In the genomic region with DNA sequence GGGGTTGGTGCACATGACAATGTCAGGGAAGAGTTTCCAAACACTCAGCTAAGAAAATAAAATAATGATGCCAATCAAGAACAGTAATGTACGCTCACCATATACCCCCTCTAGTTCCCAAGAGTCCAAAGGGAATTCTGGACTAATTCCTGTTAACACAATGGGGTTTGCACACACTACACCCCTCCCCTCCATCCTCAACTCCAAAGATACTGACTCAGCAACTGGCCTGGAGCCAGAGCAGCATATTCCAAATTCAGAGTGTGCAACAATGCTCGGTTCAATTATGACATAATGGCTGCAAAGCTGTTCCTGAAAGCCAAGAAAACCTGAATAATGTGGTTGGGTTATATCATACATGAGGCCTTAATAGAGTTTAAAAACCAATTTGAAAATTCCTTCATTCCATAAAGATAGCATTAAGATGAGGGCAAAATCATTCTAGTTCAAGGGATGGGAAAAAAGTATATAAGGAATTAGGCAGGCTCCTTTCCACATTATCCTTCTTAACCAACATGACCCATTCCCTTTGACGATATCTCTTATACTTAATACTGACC, we compare ENCODE assay signal across 19 cellular contexts. TPM values are rescaled to one million over a fixed set of nuclear protein-coding genes. Genes with fewer than 3 reads are reported as not detected.
A peak's percentile ranks its signal among the peaks of the same experiment; 100 is the strongest.
DNase-seq lines count a peak whose midpoint lies in the region; ATAC-seq, FAIRE-seq and TF ChIP-seq lines count a peak whose summit lies in the region.
"Had no signal": no experiment of that assay in that cellular context is flagged by ENCODE, and none has a peak within 500 bp of the region (broad histone marks: within the 10 kb centered on the region; RNA-seq: fewer than 3 reads in every experiment).

No MANE protein-coding gene starts in this region.

- 13% methylated on average over 3 of the region's 3 CpGs for WGBS in K562 (ENCODE audit: insufficient coverage, low coverage, missing lambda C conversion rate)
- 62 to 67% (median 63%) methylated on average over 3 of the region's 3 CpGs for WGBS in psoas muscle, 3 donors

- DNase-seq in Daoy (ENCODE audit: low read depth) (peak; percentile 37), LHCN-M2 (ENCODE audit: low read depth) (peak; percentile 55), K562 (ENCODE audit: extremely low read depth in 1 of 4, low spot score in 3 of 4) (peak in 1 of 4 experiments; percentile 21), kidney tubule cell (ENCODE audit: low spot score) (peak; percentile 74), NCI-H2171 treated with DMSO at 0.1 percent for 48 hours (lab: John Stamatoyannopoulos, UW) (no peak), posterior cingulate gyrus (no peak), psoas muscle (no peak), GM13976 (ENCODE audit: low spot score) (no peak)
- DNase-seq: activated CD8-positive, alpha-beta memory T cell treated with anti-CD3 and anti-CD28 coated beads, Interleukin-2, amount 10 ng/mL, durations not matched to agents 7 days and 5 days; cortex of kidney; gastrocnemius medialis; GDM1; kidney; naive thymus-derived CD4-positive, alpha-beta T cell; NCI-H526 treated with DMSO at 0.1 percent for 48 hours had no signal

- H3K27ac ChIP-seq in K562 (ENCODE audit: extremely low read depth, low read depth, low read length): no peak overlapping the region
- no peak overlapping the region for H3K27ac ChIP-seq in psoas muscle
- H3K27ac ChIP-seq: gastrocnemius medialis, VCaP had no signal

- no peaks in the 10 kb centered on the region for H3K9me1 ChIP-seq in K562 (ENCODE audit: control insufficient read depth, insufficient read depth, low read length)

- no peak overlapping the region for H3K9ac ChIP-seq in K562 (ENCODE audit: insufficient read depth in 1 of 2, low read depth in 2 of 2, low read length in 2 of 2)

- in situ Hi-C loops in K562 (cut with MboI) (no loop called here), GM13976 (cut with MboI; ENCODE audit: low sequenced_read_pairs, unreplicated experiment) (no loop called here)

- CTCF ChIA-PET in K562 (lab: Yijun Ruan, JAX; ENCODE audit: low intra/inter-chr PET ratio): no interaction called here

- H3K27me3 ChIP-seq in K562 (ENCODE audit: control insufficient read depth in 2 of 2, insufficient read depth in 2 of 2, low read length in 2 of 2) (no peaks in the 10 kb centered on the region), psoas muscle (ENCODE audit: insufficient read depth in 3 of 3, low read length in 2 of 3) (no peaks in the 10 kb centered on the region)
- H3K27me3 ChIP-seq: gastrocnemius medialis had no signal

- intact Hi-C loops in K562 (cut with micrococcal nuclease) (no loop called here), posterior cingulate gyrus (cut with DNase I) (no loop called here), psoas muscle (cut with DNase I) (no loop called here)

- H3K4me1 ChIP-seq in K562 (replicated peaks in 1 of 2; ENCODE audit: control insufficient read depth in 2 of 2, insufficient read depth in 2 of 2, low read length in 2 of 2) (peaks cover 0 to 5% of the 10 kb centered on the region in 2 experiments; a peak in 2 of 5 replicates), psoas muscle (no peaks in the 10 kb centered on the region)

- H2AFZ ChIP-seq in K562 (ENCODE audit: low read depth, low read length): no peak overlapping the region

- no peak for ATAC-seq in K562
- no peak for ATAC-seq in psoas muscle
- ATAC-seq: activated CD8-positive, alpha-beta memory T cell treated with anti-CD3 and anti-CD28 coated beads, Interleukin-2, amount 10 ng/mL, durations not matched to agents 7 days and 5 days; activated naive CD4-positive, alpha-beta T cell treated with anti-CD3 and anti-CD28 coated beads, Interleukin-2, amount 50 U/mL, for 72 hours; gastrocnemius medialis; naive thymus-derived CD4-positive, alpha-beta T cell had no signal

- peak; percentile 48 for FAIRE-seq in K562 (lab: Jason Lieb, UNC)
- FAIRE-seq: GM18507, kidney had no signal

- no peak for TF ChIP-seq POLR2A in K562 (conservative IDR thresholded peaks at IDR 0.05)

- H3K4me2 ChIP-seq in K562 (ENCODE audit: insufficient read depth, low read length): no peak overlapping the region

- TF ChIP-seq EP300 in K562 (IDR thresholded peaks at IDR 0.05; ENCODE audit: low read length): no peak

- no peaks in the 10 kb centered on the region; the same call in 2 of the 3 replicates for H3K79me2 ChIP-seq in K562 (ENCODE audit: control insufficient read depth, insufficient read depth, low read length)

- TF ChIP-seq CTCF in K562 (IDR thresholded peaks at IDR 0.05 in 2 of 3, conservative IDR thresholded peaks at IDR 0.05 in 1 of 3; ENCODE audit: insufficient read depth in 2 of 3, low read depth in 1 of 3, low read length in 3 of 3) (no peak), psoas muscle (IDR thresholded peaks at IDR 0.05) (no peak), GM13976 (IDR thresholded peaks at IDR 0.05; ENCODE audit: borderline replicate concordance, control extremely low read depth, extremely low read depth, insufficient read depth, missing control alignments) (no peak)

- H3K9me3 ChIP-seq in K562 (replicated peaks; ENCODE audit: control insufficient read depth, insufficient read depth, low read depth, low read length) (no peaks in the 10 kb centered on the region), psoas muscle (no peaks in the 10 kb centered on the region)
- H3K9me3 ChIP-seq: gastrocnemius medialis had no signal

- TF ChIP-seq RAD21 in K562 (CRISPR knock-in tag; conservative IDR thresholded peaks at IDR 0.05 in 1 of 2, IDR thresholded peaks at IDR 0.05 in 1 of 2): no peak

- BruUV-seq in K562 (replicated peaks; lab: Mats Ljungman, UMichigan): no TSS peak

- POLR2A ChIA-PET in K562 (lab: Yijun Ruan, JAX): no interaction called here

- H3K36me3 ChIP-seq in K562 (ENCODE audit: control insufficient read depth, insufficient read depth, low read length) (no peaks in the 10 kb centered on the region), psoas muscle (ENCODE audit: insufficient read depth in 1 of 2, low read depth in 1 of 2) (peaks cover 0 to 31% of the 10 kb centered on the region in 2 donors)
- H3K36me3 ChIP-seq: gastrocnemius medialis had no signal

- H4K20me1 ChIP-seq in K562 (replicated peaks; ENCODE audit: control insufficient read depth, insufficient read depth, low read length): no peaks in the 10 kb centered on the region

- H3K4me3 ChIP-seq in K562: no peak overlapping the region
- no peak overlapping the region for H3K4me3 ChIP-seq in psoas muscle
- H3K4me3 ChIP-seq: gastrocnemius medialis had no signal

RNA-seq across cellular contexts. Expression of gene C5orf63, which starts 4.5 kb away (rescaled TPM):
- 1.7 and 4.7 TPM in 2 replicates for total RNA-seq in Daoy (2014; rRNA removed; shearing (Covaris generic))
- total RNA-seq in LHCN-M2 (2014; rRNA removed): 2.5 and 2.8 TPM in 2 replicates
- 3.8 TPM for polyA plus RNA-seq in LHCN-M2 (2012)
- total RNA-seq in K562 (2011; cell fraction: chromatin; rRNA removed; ENCODE audit: low replicate concordance): 8.1 and 23.6 TPM in 2 replicates
- 2.0 and 3.8 TPM in 2 replicates for total RNA-seq in K562 (2011; cell fraction: nucleolus; rRNA removed)
- 8.4 and 24.0 TPM in 2 replicates for total RNA-seq in K562 (2011; cell fraction: nucleoplasm; rRNA removed)
- total RNA-seq in K562 (2014; rRNA removed): 1.8 and 3.4 TPM in 2 replicates
- 6.2 and 7.5 TPM in 2 replicates for total RNA-seq in K562 (2014; rRNA removed; fragmentation: Illumina TruSeq; extraction: Trizol)
- 4.0 and 4.2 TPM in 2 replicates for total RNA-seq in K562 (2015; rRNA removed; fragmentation: Illumina TruSeq; extraction: Trizol)
- 5.5 and 6.6 TPM in 2 replicates for total RNA-seq in K562 (2021)
- polyA plus RNA-seq in K562 (2011; rRNA removed): 8.8 and 11.0 TPM in 2 replicates
- 3.5 TPM in 2 replicates for polyA plus RNA-seq in K562 (2011; cell fraction: cytosol; rRNA removed)
- 15.5 and 17.0 TPM in 2 replicates for polyA plus RNA-seq in K562 (2011; cell fraction: nucleus; rRNA removed)
- 6.2 and 10.2 TPM in 2 replicates for polyA plus RNA-seq in K562 (2012)
- 6.2 and 7.4 TPM in 2 replicates for polyA plus RNA-seq in K562 (2014; fragmentation: Illumina TruSeq; extraction: Trizol)
- 10 to 100 TPM; 21.4 to 24.6 TPM for polyA plus RNA-seq in K562 (2014; fragmentation: Nextera tagmentation; extraction: Ambion mirVana)
- polyA plus RNA-seq in K562 (2014; rRNA removed): 4.3 and 5.1 TPM in 2 replicates
- 6.1 and 7.3 TPM in 2 replicates for polyA minus RNA-seq in K562 (2011; rRNA and poly(A)+ RNA removed)
- 0.76 and 1.6 TPM in 2 replicates for polyA minus RNA-seq in K562 (2011; cell fraction: cytosol; rRNA and poly(A)+ RNA removed)
- polyA minus RNA-seq in K562 (2011; cell fraction: nucleus; rRNA and poly(A)+ RNA removed): 6.6 and 10.2 TPM in 2 replicates
- total RNA-seq in psoas muscle: 1 to 10 TPM; 5.3 to 7.6 (median 7.0) TPM
- polyA plus RNA-seq in psoas muscle: 1 to 10 TPM; 2.4 to 6.4 (median 5.8) TPM
- total RNA-seq: H4 had no signal

RNA-seq across cellular contexts. Expression of gene MARCHF3, which starts 38.5 kb away (rescaled TPM):
- 7.5 and 9.9 TPM in 2 replicates for total RNA-seq in Daoy (2014; rRNA removed; shearing (Covaris generic))
- total RNA-seq in LHCN-M2 (2014; rRNA removed) (13.7 and 15.9 TPM in 2 replicates), K562 (2014; rRNA removed) (12.2 and 21.1 TPM in 2 replicates), K562 (2014; rRNA removed; fragmentation: Illumina TruSeq; extraction: Trizol) (19.9 and 20.2 TPM in 2 replicates), K562 (2015; rRNA removed; fragmentation: Illumina TruSeq; extraction: Trizol) (16.8 and 18.5 TPM in 2 replicates), K562 (2021) (23.5 TPM in 2 replicates), psoas muscle (10 to 100 TPM in 2 of 4 donors, 1 to 10 TPM in 2; 9.2 to 16.2 (median 12.4) TPM)
- 14.6 TPM for polyA plus RNA-seq in LHCN-M2 (2012)
- 71.0 and 71.2 TPM in 2 replicates for total RNA-seq in K562 (2011; cell fraction: chromatin; rRNA removed; ENCODE audit: low replicate concordance)
- total RNA-seq in K562 (2011; cell fraction: nucleolus; rRNA removed): 72.9 and 84.2 TPM in 2 replicates
- 80.1 and 101 TPM in 2 replicates for total RNA-seq in K562 (2011; cell fraction: nucleoplasm; rRNA removed)
- polyA plus RNA-seq in K562 (2011; rRNA removed) (34.1 and 37.4 TPM in 2 replicates), K562 (2014; fragmentation: Illumina TruSeq; extraction: Trizol) (13.4 and 16.5 TPM in 2 replicates), K562 (2014; fragmentation: Nextera tagmentation; extraction: Ambion mirVana) (1 to 10 TPM; 5.6 to 7.6 TPM), K562 (2014; rRNA removed) (7.8 and 10.4 TPM in 2 replicates), psoas muscle (10 to 100 TPM in 2 of 3 donors, 1 to 10 TPM in 1; 6.0 to 22.0 (median 12.0) TPM)
- 24.1 and 35.9 TPM in 2 replicates for polyA plus RNA-seq in K562 (2011; cell fraction: cytosol; rRNA removed)
- polyA plus RNA-seq in K562 (2011; cell fraction: nucleus; rRNA removed): 39.3 and 39.4 TPM in 2 replicates
- polyA plus RNA-seq in K562 (2012): 21.4 and 29.8 TPM in 2 replicates
- 43.9 and 60.4 TPM in 2 replicates for polyA minus RNA-seq in K562 (2011; rRNA and poly(A)+ RNA removed)
- polyA minus RNA-seq in K562 (2011; cell fraction: cytosol; rRNA and poly(A)+ RNA removed): 24.6 and 34.4 TPM in 2 replicates
- polyA minus RNA-seq in K562 (2011; cell fraction: nucleus; rRNA and poly(A)+ RNA removed): 57.8 and 62.6 TPM in 2 replicates

Comparison
In these comparisons a context has a peak if more than half of its experiments do, and no peak if none do; other contexts are left out.
1. DNase-seq: peak in Daoy (single experiment), LHCN-M2 (single experiment) and kidney tubule cell (single experiment); none in NCI-H2171 treated with DMSO at 0.1 percent for 48 hours (single experiment), posterior cingulate gyrus (0 of 10), psoas muscle (0 of 2) and GM13976 (single experiment).